In the genomic region with DNA sequence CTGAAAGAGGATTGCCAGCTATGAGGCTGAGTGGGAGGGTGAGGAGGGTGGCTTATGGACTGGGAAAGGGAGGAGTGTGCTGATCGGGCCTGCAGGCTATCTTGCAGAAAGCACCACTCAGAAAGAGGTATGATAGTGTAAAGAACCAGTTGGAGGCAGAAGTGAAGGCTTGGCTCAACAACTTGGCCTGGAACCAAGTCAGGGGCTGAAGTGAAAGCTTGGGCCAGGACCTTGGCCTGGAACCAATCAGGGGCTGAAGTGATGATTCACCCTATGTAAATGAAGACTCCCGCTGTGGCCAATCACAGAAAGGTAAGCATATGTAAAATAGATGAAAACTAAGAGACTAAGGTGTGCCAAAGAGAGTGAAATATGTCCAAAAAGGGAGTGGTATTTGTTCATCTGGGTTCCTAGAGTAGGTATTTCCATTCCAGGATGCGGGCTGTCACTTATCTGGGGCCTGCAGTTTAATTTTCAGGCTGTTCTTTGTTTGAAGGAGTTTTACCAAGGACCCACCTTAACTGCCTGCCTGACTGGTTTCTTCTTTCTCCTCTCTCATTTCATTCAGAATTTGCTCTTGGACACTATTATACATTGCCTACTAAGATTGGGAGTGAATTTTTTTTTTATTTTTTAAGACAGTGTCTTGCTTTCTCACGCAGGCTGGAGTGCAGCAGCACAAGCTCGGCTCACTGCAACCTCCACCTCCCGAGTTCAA, we compare ENCODE assay signal across 20 cellular contexts. TPM values are rescaled to one million over a fixed set of nuclear protein-coding genes. Genes with fewer than 3 reads are reported as not detected.
DNase-seq lines count a peak whose midpoint lies in the region; ATAC-seq, FAIRE-seq and TF ChIP-seq lines count a peak whose summit lies in the region.
"Had no signal": no experiment of that assay in that cellular context is flagged by ENCODE, and none has a peak within 500 bp of the region (broad histone marks: within the 10 kb centered on the region; RNA-seq: fewer than 3 reads in every experiment).

No MANE protein-coding gene starts in this region.

- intact Hi-C loops in CD14-positive monocyte (cut with micrococcal nuclease) (no loop called here), K562 (cut with micrococcal nuclease) (no loop called here), colonic mucosa (cut with DNase I) (no loop called here)
- intact Hi-C loops in activated T-helper 2 cell treated with anti-CD3 and anti-CD28 coated beads, Interferon-gamma antibody, Interleukin-2, Interleukin-4, amounts not matched to agents 10 μg/mL and 5 μg/mL and 100 μg/mL, durations not matched to agents 14 hours and 24 hours and 36 hours (cut with micrococcal nuclease): no loop called here

- H3K9ac ChIP-seq in K562 (ENCODE audit: insufficient read depth in 1 of 2, low read depth in 2 of 2, low read length in 2 of 2) (no peak overlapping the region), colonic mucosa (ENCODE audit: low read depth in 2 of 2, low read length in 2 of 2) (no peak overlapping the region)
- H3K9ac ChIP-seq: parathyroid adenoma had no signal

- H3K9me3 ChIP-seq in K562 (replicated peaks; ENCODE audit: control insufficient read depth, insufficient read depth, low read depth, low read length) (peaks cover 3% of the 10 kb centered on the region; the same call in 1 of the 2 replicates), colonic mucosa (no peaks in the 10 kb centered on the region)

- 0 out of 2 replicates have a peak overlapping the region, but pooled peaks have one; percentile 3 for H2AFZ ChIP-seq in K562 (ENCODE audit: low read depth, low read length)
- H2AFZ ChIP-seq: parathyroid adenoma had no signal

- in situ Hi-C loops in K562 (cut with MboI): no loop called here

- H3K4me1 Mint-ChIP-seq in CD14-positive monocyte: peaks cover 9% of the 10 kb centered on the region
- peaks cover 9% of the 10 kb centered on the region for H3K4me1 Mint-ChIP-seq in activated T-helper 2 cell treated with anti-CD3 and anti-CD28 coated beads, Interferon-gamma antibody, Interleukin-2, Interleukin-4, amounts not matched to agents 10 μg/mL and 5 μg/mL and 100 μg/mL, durations not matched to agents 14 hours and 24 hours and 36 hours (ENCODE audit: low read depth)

- DNase-seq in CD14-positive monocyte (ENCODE audit: low spot score) (no peak), NAMALWA (ENCODE audit: low spot score) (peak; percentile 51), K562 (ENCODE audit: extremely low read depth in 1 of 4, low spot score in 3 of 4) (peak in 3 of 4 experiments; percentile 34 to 51 (median 35)), iris pigment epithelial cell (ENCODE audit: low read depth) (peak; percentile 65), NCI-H524 (lab: John Stamatoyannopoulos, UW) (no peak), colonic mucosa (no peak)
- no peak for DNase-seq in activated T-helper 2 cell treated with anti-CD3 and anti-CD28 coated beads, Interferon-gamma antibody, Interleukin-2, Interleukin-4, amounts not matched to agents 10 μg/mL and 5 μg/mL and 100 μg/mL, durations not matched to agents 14 hours and 24 hours and 36 hours (ENCODE audit: low spot score)
- DNase-seq: activated CD8-positive, alpha-beta memory T cell treated with anti-CD3 and anti-CD28 coated beads for 24 hours; activated naive CD4-positive, alpha-beta T cell; AML-193; endodermal cell; glutamatergic neuron; H9; islet precursor cell; NCI-H1417 treated with DMSO at 0.1 percent for 48 hours; NCI-H82 had no signal

- H3K4me1 ChIP-seq in K562 (replicated peaks in 1 of 2; ENCODE audit: control insufficient read depth in 2 of 2, insufficient read depth in 2 of 2, low read length in 2 of 2): peaks cover 0 to 6% of the 10 kb centered on the region in 2 experiments; a peak in 2 of 5 replicates
- H3K4me1 ChIP-seq in colonic mucosa: no peaks in the 10 kb centered on the region
- H3K4me1 ChIP-seq: parathyroid adenoma had no signal

- H3K27ac Mint-ChIP-seq in CD14-positive monocyte: peak overlapping the region in 5 of 7 donors; percentile 6 to 70 (median 43)
- H3K27ac Mint-ChIP-seq in activated T-helper 2 cell treated with anti-CD3 and anti-CD28 coated beads, Interferon-gamma antibody, Interleukin-2, Interleukin-4, amounts not matched to agents 10 μg/mL and 5 μg/mL and 100 μg/mL, durations not matched to agents 14 hours and 24 hours and 36 hours: no peak overlapping the region
- H3K27ac Mint-ChIP-seq: brain, endodermal cell, IgD-negative memory B cell had no signal

- no peaks in the 10 kb centered on the region for H3K79me2 ChIP-seq in K562 (ENCODE audit: control insufficient read depth, insufficient read depth, low read length)
- H3K79me2 ChIP-seq: parathyroid adenoma had no signal

- H3K27me3 ChIP-seq in K562 (ENCODE audit: control insufficient read depth in 2 of 2, insufficient read depth in 2 of 2, low read length in 2 of 2) (no peaks in the 10 kb centered on the region), colonic mucosa (no peaks in the 10 kb centered on the region)

- no peak for TF ChIP-seq EP300 in K562 (IDR thresholded peaks at IDR 0.05; ENCODE audit: low read length)

- TF ChIP-seq CTCF in CD14-positive monocyte (IDR thresholded peaks at IDR 0.05) (no peak), K562 (IDR thresholded peaks at IDR 0.05 in 2 of 3, conservative IDR thresholded peaks at IDR 0.05 in 1 of 3; ENCODE audit: insufficient read depth in 2 of 3, low read depth in 1 of 3, low read length in 3 of 3) (no peak), colonic mucosa (IDR thresholded peaks at IDR 0.05) (no peak)

- no peak overlapping the region for H3K4me2 ChIP-seq in K562 (ENCODE audit: insufficient read depth, low read length)

- POLR2A ChIA-PET in K562 (lab: Yijun Ruan, JAX): interaction anchor here (0.6 to 1.0 kb wide), 2 partner anchors 15 to 17 kb away, joined by 5 to 6 read pairs; no protein-coding TSS in a partner anchor

- no peaks in the 10 kb centered on the region for H3K36me3 ChIP-seq in K562 (ENCODE audit: control insufficient read depth, insufficient read depth, low read length)
- H3K36me3 ChIP-seq in colonic mucosa: no peaks in the 10 kb centered on the region

- no peak for TF ChIP-seq RAD21 in K562 (CRISPR knock-in tag; conservative IDR thresholded peaks at IDR 0.05 in 1 of 2, IDR thresholded peaks at IDR 0.05 in 1 of 2)

- H3K27ac ChIP-seq in K562 (ENCODE audit: extremely low read depth, low read depth, low read length) (no peak overlapping the region), colonic mucosa (no peak overlapping the region)
- H3K27ac ChIP-seq: parathyroid adenoma had no signal

- H3K9me1 ChIP-seq in K562 (ENCODE audit: control insufficient read depth, insufficient read depth, low read length): no peaks in the 10 kb centered on the region

- ATAC-seq in K562: no peak
- ATAC-seq in HG02763 (IDR thresholded peaks at IDR 0.05; ENCODE audit: unreplicated experiment): no peak

- H4K20me1 ChIP-seq in K562 (replicated peaks; ENCODE audit: control insufficient read depth, insufficient read depth, low read length): no peaks in the 10 kb centered on the region

- no peak overlapping the region for H3K4me3 ChIP-seq in K562
- H3K4me3 ChIP-seq in colonic mucosa: no peak overlapping the region

- WGBS in K562 (ENCODE audit: insufficient coverage, low coverage, missing lambda C conversion rate): 61% methylated on average over 5 of the region's 6 CpGs

- peaks cover 8 to 22% (median 17%) of the 10 kb centered on the region in 7 donors for H3K9me3 Mint-ChIP-seq in CD14-positive monocyte
- H3K9me3 Mint-ChIP-seq in activated T-helper 2 cell treated with anti-CD3 and anti-CD28 coated beads, Interferon-gamma antibody, Interleukin-2, Interleukin-4, amounts not matched to agents 10 μg/mL and 5 μg/mL and 100 μg/mL, durations not matched to agents 14 hours and 24 hours and 36 hours: peaks cover 9% of the 10 kb centered on the region

- peak; percentile 15 for FAIRE-seq in K562 (lab: Jason Lieb, UNC)

- H3K36me3 Mint-ChIP-seq in CD14-positive monocyte: no peaks in the 10 kb centered on the region
- peaks cover 8% of the 10 kb centered on the region for H3K36me3 Mint-ChIP-seq in activated T-helper 2 cell treated with anti-CD3 and anti-CD28 coated beads, Interferon-gamma antibody, Interleukin-2, Interleukin-4, amounts not matched to agents 10 μg/mL and 5 μg/mL and 100 μg/mL, durations not matched to agents 14 hours and 24 hours and 36 hours (ENCODE audit: low read depth)
- H3K36me3 Mint-ChIP-seq: brain, IgD-negative memory B cell had no signal

- H3K27me3 Mint-ChIP-seq in CD14-positive monocyte (ENCODE audit: low read depth in 3 of 3): peaks cover 0 to 3% (median 2%) of the 10 kb centered on the region in 3 donors
- peaks cover 6% of the 10 kb centered on the region for H3K27me3 Mint-ChIP-seq in activated T-helper 2 cell treated with anti-CD3 and anti-CD28 coated beads, Interferon-gamma antibody, Interleukin-2, Interleukin-4, amounts not matched to agents 10 μg/mL and 5 μg/mL and 100 μg/mL, durations not matched to agents 14 hours and 24 hours and 36 hours (ENCODE audit: low read depth)
- H3K27me3 Mint-ChIP-seq: brain, IgD-negative memory B cell had no signal

- BruUV-seq in K562 (replicated peaks; lab: Mats Ljungman, UMichigan): no TSS peak

- TF ChIP-seq POLR2A in K562 (conservative IDR thresholded peaks at IDR 0.05): no peak

- H3K4me3 Mint-ChIP-seq in CD14-positive monocyte: no peak overlapping the region
- no peak overlapping the region for H3K4me3 Mint-ChIP-seq in activated T-helper 2 cell treated with anti-CD3 and anti-CD28 coated beads, Interferon-gamma antibody, Interleukin-2, Interleukin-4, amounts not matched to agents 10 μg/mL and 5 μg/mL and 100 μg/mL, durations not matched to agents 14 hours and 24 hours and 36 hours (ENCODE audit: low read depth)
- H3K4me3 Mint-ChIP-seq: brain, endodermal cell, H9 had no signal

- CTCF ChIA-PET in K562 (lab: Yijun Ruan, JAX; ENCODE audit: low intra/inter-chr PET ratio): no interaction called here

RNA-seq across cellular contexts. Expression of a gene that starts 5.1 kb away (rescaled TPM):
- polyA plus RNA-seq in CD14-positive monocyte: 10 to 100 TPM; 39.3 to 43.5 TPM
- total RNA-seq in K562 (2011; cell fraction: chromatin; rRNA removed; ENCODE audit: low replicate concordance): 32.5 and 45.8 TPM in 2 replicates
- total RNA-seq in K562 (2011; cell fraction: nucleolus; rRNA removed): 29.5 and 32.4 TPM in 2 replicates
- 32.8 and 34.1 TPM in 2 replicates for total RNA-seq in K562 (2011; cell fraction: nucleoplasm; rRNA removed)
- total RNA-seq in K562 (2014; rRNA removed): 25.7 and 30.5 TPM in 2 replicates
- 32.2 and 34.6 TPM in 2 replicates for total RNA-seq in K562 (2014; rRNA removed; fragmentation: Illumina TruSeq; extraction: Trizol)
- total RNA-seq in K562 (2015; rRNA removed; fragmentation: Illumina TruSeq; extraction: Trizol): 29.4 and 30.4 TPM in 2 replicates
- 32.7 and 36.1 TPM in 2 replicates for total RNA-seq in K562 (2021)
- polyA plus RNA-seq in K562 (2011; rRNA removed): 38.5 and 40.3 TPM in 2 replicates
- polyA plus RNA-seq in K562 (2011; cell fraction: cytosol; rRNA removed): 16.5 and 17.9 TPM in 2 replicates
- polyA plus RNA-seq in K562 (2011; cell fraction: nucleus; rRNA removed): 77.0 and 80.0 TPM in 2 replicates
- polyA plus RNA-seq in K562 (2012): 20.9 and 31.9 TPM in 2 replicates
- 36.2 and 48.2 TPM in 2 replicates for polyA plus RNA-seq in K562 (2014; fragmentation: Illumina TruSeq; extraction: Trizol)
- polyA plus RNA-seq in K562 (2014; fragmentation: Nextera tagmentation; extraction: Ambion mirVana): 1 to 10 TPM; 3.8 to 4.9 TPM
- 27.9 and 32.3 TPM in 2 replicates for polyA plus RNA-seq in K562 (2014; rRNA removed)
- 23.8 and 26.6 TPM in 2 replicates for polyA minus RNA-seq in K562 (2011; rRNA and poly(A)+ RNA removed)
- polyA minus RNA-seq in K562 (2011; cell fraction: cytosol; rRNA and poly(A)+ RNA removed): 13.5 and 15.0 TPM in 2 replicates
- 17.4 and 27.3 TPM in 2 replicates for polyA minus RNA-seq in K562 (2011; cell fraction: nucleus; rRNA and poly(A)+ RNA removed)
- total RNA-seq in activated T-helper 2 cell treated with anti-CD3 and anti-CD28 coated beads, Interferon-gamma antibody, Interleukin-2, Interleukin-4, amounts not matched to agents 10 μg/mL and 5 μg/mL and 100 μg/mL, durations not matched to agents 14 hours and 24 hours and 36 hours: 68.9 and 85.5 TPM in 2 replicates
- 10 to 100 TPM; 28.6 to 44.1 TPM for total RNA-seq in colonic mucosa

RNA-seq across cellular contexts. Expression of a gene that starts 20.3 kb away (rescaled TPM):
- polyA plus RNA-seq in CD14-positive monocyte (under 1 TPM in 1 of 2 donors, not detected in 1; 0.61 TPM), K562 (2011; rRNA removed) (30.2 and 53.7 TPM in 2 replicates), K562 (2014; fragmentation: Illumina TruSeq; extraction: Trizol) (45.0 and 45.3 TPM in 2 replicates), K562 (2014; fragmentation: Nextera tagmentation; extraction: Ambion mirVana) (10 to 100 TPM; 52.1 to 81.2 TPM), K562 (2014; rRNA removed) (47.1 and 50.8 TPM in 2 replicates)
- total RNA-seq in K562 (2011; cell fraction: chromatin; rRNA removed; ENCODE audit: low replicate concordance): 76.1 and 163 TPM in 2 replicates
- total RNA-seq in K562 (2011; cell fraction: nucleolus; rRNA removed): 110 and 113 TPM in 2 replicates
- total RNA-seq in K562 (2011; cell fraction: nucleoplasm; rRNA removed): 76.5 and 80.5 TPM in 2 replicates
- total RNA-seq in K562 (2014; rRNA removed) (40.7 and 62.2 TPM in 2 replicates), K562 (2014; rRNA removed; fragmentation: Illumina TruSeq; extraction: Trizol) (18.9 and 28.3 TPM in 2 replicates), K562 (2015; rRNA removed; fragmentation: Illumina TruSeq; extraction: Trizol) (25.8 and 25.9 TPM in 2 replicates), K562 (2021) (41.9 and 42.9 TPM in 2 replicates), colonic mucosa (100 to 1,000 TPM; 744 to 902 TPM)
- polyA plus RNA-seq in K562 (2011; cell fraction: cytosol; rRNA removed): 28.6 and 82.9 TPM in 2 replicates
- 144 and 349 TPM in 2 replicates for polyA plus RNA-seq in K562 (2011; cell fraction: nucleus; rRNA removed)
- polyA plus RNA-seq in K562 (2012): 52.3 and 57.9 TPM in 2 replicates
- 15.3 and 44.9 TPM in 2 replicates for polyA minus RNA-seq in K562 (2011; rRNA and poly(A)+ RNA removed)
- polyA minus RNA-seq in K562 (2011; cell fraction: cytosol; rRNA and poly(A)+ RNA removed): 26.6 and 29.5 TPM in 2 replicates
- 16.6 and 24.6 TPM in 2 replicates for polyA minus RNA-seq in K562 (2011; cell fraction: nucleus; rRNA and poly(A)+ RNA removed)
- not detected in 2 replicates for total RNA-seq in activated T-helper 2 cell treated with anti-CD3 and anti-CD28 coated beads, Interferon-gamma antibody, Interleukin-2, Interleukin-4, amounts not matched to agents 10 μg/mL and 5 μg/mL and 100 μg/mL, durations not matched to agents 14 hours and 24 hours and 36 hours
- polyA plus RNA-seq: IgD-negative memory B cell had no signal

RNA-seq across cellular contexts. Expression of a gene that starts 24.9 kb away (rescaled TPM):
- 10 to 100 TPM; 37.8 to 50.3 TPM for polyA plus RNA-seq in CD14-positive monocyte
- 172 and 273 TPM in 2 replicates for total RNA-seq in K562 (2011; cell fraction: chromatin; rRNA removed; ENCODE audit: low replicate concordance)
- 144 and 147 TPM in 2 replicates for total RNA-seq in K562 (2011; cell fraction: nucleolus; rRNA removed)
- total RNA-seq in K562 (2011; cell fraction: nucleoplasm; rRNA removed): 134 and 144 TPM in 2 replicates
- total RNA-seq in K562 (2014; rRNA removed): 45.1 and 62.4 TPM in 2 replicates
- total RNA-seq in K562 (2014; rRNA removed; fragmentation: Illumina TruSeq; extraction: Trizol): 20.5 and 27.9 TPM in 2 replicates
- 30.1 and 32.8 TPM in 2 replicates for total RNA-seq in K562 (2015; rRNA removed; fragmentation: Illumina TruSeq; extraction: Trizol)
- total RNA-seq in K562 (2021): 51.8 and 54.3 TPM in 2 replicates
- polyA plus RNA-seq in K562 (2011; rRNA removed): 65.4 and 78.3 TPM in 2 replicates
- 75.5 and 76.8 TPM in 2 replicates for polyA plus RNA-seq in K562 (2011; cell fraction: cytosol; rRNA removed)
- 206 and 207 TPM in 2 replicates for polyA plus RNA-seq in K562 (2011; cell fraction: nucleus; rRNA removed)
- polyA plus RNA-seq in K562 (2012): 38.3 and 59.7 TPM in 2 replicates
- 55.8 and 58.0 TPM in 2 replicates for polyA plus RNA-seq in K562 (2014; fragmentation: Illumina TruSeq; extraction: Trizol)
- 1 to 10 TPM; 3.1 to 8.9 TPM for polyA plus RNA-seq in K562 (2014; fragmentation: Nextera tagmentation; extraction: Ambion mirVana)
- 45.9 and 67.2 TPM in 2 replicates for polyA plus RNA-seq in K562 (2014; rRNA removed)
- polyA minus RNA-seq in K562 (2011; rRNA and poly(A)+ RNA removed): 89.6 and 112 TPM in 2 replicates
- 33.2 and 48.9 TPM in 2 replicates for polyA minus RNA-seq in K562 (2011; cell fraction: cytosol; rRNA and poly(A)+ RNA removed)
- polyA minus RNA-seq in K562 (2011; cell fraction: nucleus; rRNA and poly(A)+ RNA removed): 41.1 and 46.8 TPM in 2 replicates
- 53.6 and 57.3 TPM in 2 replicates for total RNA-seq in activated T-helper 2 cell treated with anti-CD3 and anti-CD28 coated beads, Interferon-gamma antibody, Interleukin-2, Interleukin-4, amounts not matched to agents 10 μg/mL and 5 μg/mL and 100 μg/mL, durations not matched to agents 14 hours and 24 hours and 36 hours
- 10 to 100 TPM; 47.2 to 53.5 TPM for total RNA-seq in colonic mucosa

RNA-seq across cellular contexts. Expression of a gene that starts 47.2 kb away (rescaled TPM):
- 10 to 100 TPM; 69.6 to 85.6 TPM for polyA plus RNA-seq in CD14-positive monocyte
- 160 and 206 TPM in 2 replicates for total RNA-seq in K562 (2011; cell fraction: chromatin; rRNA removed; ENCODE audit: low replicate concordance)
- 184 and 193 TPM in 2 replicates for total RNA-seq in K562 (2011; cell fraction: nucleolus; rRNA removed)
- total RNA-seq in K562 (2011; cell fraction: nucleoplasm; rRNA removed): 185 and 201 TPM in 2 replicates
- 443 and 445 TPM in 2 replicates for total RNA-seq in K562 (2014; rRNA removed)
- total RNA-seq in K562 (2014; rRNA removed; fragmentation: Illumina TruSeq; extraction: Trizol): 352 and 409 TPM in 2 replicates
- 383 and 397 TPM in 2 replicates for total RNA-seq in K562 (2015; rRNA removed; fragmentation: Illumina TruSeq; extraction: Trizol)
- total RNA-seq in K562 (2021): 411 and 426 TPM in 2 replicates
- polyA plus RNA-seq in K562 (2011; rRNA removed): 448 and 475 TPM in 2 replicates
- polyA plus RNA-seq in K562 (2011; cell fraction: cytosol; rRNA removed): 758 and 988 TPM in 2 replicates
- polyA plus RNA-seq in K562 (2011; cell fraction: nucleus; rRNA removed): 508 and 716 TPM in 2 replicates
- polyA plus RNA-seq in K562 (2012): 308 and 436 TPM in 2 replicates
- polyA plus RNA-seq in K562 (2014; fragmentation: Illumina TruSeq; extraction: Trizol): 559 and 568 TPM in 2 replicates
- 100 to 1,000 TPM; 638 to 674 TPM for polyA plus RNA-seq in K562 (2014; fragmentation: Nextera tagmentation; extraction: Ambion mirVana)
- polyA plus RNA-seq in K562 (2014; rRNA removed): 603 and 655 TPM in 2 replicates
- 273 and 300 TPM in 2 replicates for polyA minus RNA-seq in K562 (2011; rRNA and poly(A)+ RNA removed)
- polyA minus RNA-seq in K562 (2011; cell fraction: cytosol; rRNA and poly(A)+ RNA removed): 202 TPM in 2 replicates
- 71.4 and 104 TPM in 2 replicates for polyA minus RNA-seq in K562 (2011; cell fraction: nucleus; rRNA and poly(A)+ RNA removed)
- total RNA-seq in activated T-helper 2 cell treated with anti-CD3 and anti-CD28 coated beads, Interferon-gamma antibody, Interleukin-2, Interleukin-4, amounts not matched to agents 10 μg/mL and 5 μg/mL and 100 μg/mL, durations not matched to agents 14 hours and 24 hours and 36 hours: 443 and 458 TPM in 2 replicates
- total RNA-seq in colonic mucosa: 100 to 1,000 TPM; 179 to 273 TPM

Comparison
In these comparisons a context has a peak if more than half of its experiments do, and no peak if none do; other contexts are left out.
1. DNase-seq: peak in NAMALWA (single experiment), K562 (3 of 4) and iris pigment epithelial cell (single experiment); none in CD14-positive monocyte (single experiment), NCI-H524 (0 of 2), activated T-helper 2 cell treated with anti-CD3 and anti-CD28 coated beads, Interferon-gamma antibody, Interleukin-2, Interleukin-4, amounts not matched to agents 10 μg/mL and 5 μg/mL and 100 μg/mL, durations not matched to agents 14 hours and 24 hours and 36 hours (single experiment) and colonic mucosa (single experiment).
2. RNA of a gene that starts 20.3 kb away (total RNA-seq): 744 to 902 TPM in colonic mucosa and 18.9 to 163 TPM in K562; not detected in activated T-helper 2 cell treated with anti-CD3 and anti-CD28 coated beads, Interferon-gamma antibody, Interleukin-2, Interleukin-4, amounts not matched to agents 10 μg/mL and 5 μg/mL and 100 μg/mL, durations not matched to agents 14 hours and 24 hours and 36 hours; every median in the first group is over 10 times any median in the second.